Comparison of ENCODE assay signal across 11 cellular contexts in the genomic region with DNA sequence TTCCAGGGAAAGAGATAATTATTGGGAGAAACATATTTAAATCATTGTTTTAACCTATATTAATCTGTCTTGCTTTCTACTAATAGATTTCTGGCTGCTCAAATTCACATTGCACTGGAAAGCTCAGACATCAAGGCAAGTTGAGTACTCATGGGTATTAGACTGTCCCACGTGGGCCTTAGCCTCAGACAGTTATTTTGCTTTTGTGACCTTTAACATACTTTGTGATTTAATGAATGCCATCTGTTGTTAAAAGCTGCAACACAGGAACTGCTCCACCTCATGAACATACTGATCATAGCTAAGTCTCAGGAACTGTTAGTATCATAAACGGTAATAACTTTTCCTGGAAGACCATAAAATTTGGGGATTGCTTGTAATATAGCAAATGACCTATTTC. TPM values are rescaled to one million over a fixed set of nuclear protein-coding genes. Genes with fewer than 3 reads are reported as not detected.
DNase-seq lines count a peak whose midpoint lies in the region; ATAC-seq lines count a peak whose summit lies in the region.
"Had no signal": no experiment of that assay in that cellular context is flagged by ENCODE, and none has a peak within 500 bp of the region (broad histone marks: within the 10 kb centered on the region; RNA-seq: fewer than 3 reads in every experiment).

No MANE protein-coding gene starts in this region.

- peak overlapping the region; percentile 29 for H3K27ac Mint-ChIP-seq in activated T-cell treated with anti-CD3 and anti-CD28 coated beads, Interleukin-2, amount 50 U/mL, for 72 hours
- H3K27ac Mint-ChIP-seq in immature natural killer cell, result no peak overlapping the region

- peaks cover 3 to 18% (median 11%) of the 10 kb centered on the region in 5 donors for H3K36me3 ChIP-seq in subcutaneous abdominal adipose tissue (ENCODE audit: control insufficient read depth in 5 of 5, insufficient read depth in 5 of 5, low read length in 5 of 5)

- no peak overlapping the region for H3K4me3 Mint-ChIP-seq in activated T-cell treated with anti-CD3 and anti-CD28 coated beads, Interleukin-2, amount 50 U/mL, for 72 hours
- H3K4me3 Mint-ChIP-seq in immature natural killer cell, result no peak overlapping the region

- H3K9me3 ChIP-seq in subcutaneous abdominal adipose tissue (ENCODE audit: control insufficient read depth in 5 of 5, low read length in 5 of 5), result no peaks in the 10 kb centered on the region

- H3K27ac ChIP-seq in subcutaneous abdominal adipose tissue (ENCODE audit: low read depth, low read length), result peak overlapping the region; percentile 47

- peaks cover 26% of the 10 kb centered on the region for H3K4me1 Mint-ChIP-seq in activated T-cell treated with anti-CD3 and anti-CD28 coated beads, Interleukin-2, amount 50 U/mL, for 72 hours (ENCODE audit: low read depth)
- peaks cover 0 to 2% of the 10 kb centered on the region in 2 donors for H3K4me1 Mint-ChIP-seq in immature natural killer cell

- intact Hi-C loops in left ventricle myocardium superior (cut with micrococcal nuclease), result no loop called here

- H3K9me3 Mint-ChIP-seq in activated T-cell treated with anti-CD3 and anti-CD28 coated beads, Interleukin-2, amount 50 U/mL, for 72 hours, result no peaks in the 10 kb centered on the region
- no peaks in the 10 kb centered on the region for H3K9me3 Mint-ChIP-seq in immature natural killer cell

- ATAC-seq in activated T-cell treated with anti-CD3 and anti-CD28 coated beads, Interleukin-2, amount 50 U/mL, for 72 hours (replicated peaks in 1 of 2), result no peak
- ATAC-seq in left ventricle myocardium superior, result peak; percentile 83

- peaks cover 19 to 43% of the 10 kb centered on the region in 2 donors for H3K36me3 Mint-ChIP-seq in activated T-cell treated with anti-CD3 and anti-CD28 coated beads, Interleukin-2, amount 50 U/mL, for 72 hours (ENCODE audit: insufficient read depth in 2 of 2)
- H3K36me3 Mint-ChIP-seq in immature natural killer cell, result peaks cover 16 to 30% (median 27%) of the 10 kb centered on the region in 3 donors

- no peaks in the 10 kb centered on the region for H3K27me3 Mint-ChIP-seq in activated T-cell treated with anti-CD3 and anti-CD28 coated beads, Interleukin-2, amount 50 U/mL, for 72 hours (ENCODE audit: low read depth)
- H3K27me3 Mint-ChIP-seq in immature natural killer cell (ENCODE audit: low read depth in 3 of 3), result no peaks in the 10 kb centered on the region

- H3K9ac ChIP-seq in subcutaneous abdominal adipose tissue (ENCODE audit: low read length in 5 of 5), result peak overlapping the region in 1 of 5 donors; percentile 29

- DNase-seq in activated T-cell treated with anti-CD3 and anti-CD28 coated beads, Interleukin-2, amount 50 U/mL, for 72 hours, result no peak
- DNase-seq in activated T-cell treated with anti-CD3 and anti-CD28 coated beads for 4 hours (no peak), astrocyte of the hippocampus (ENCODE audit: low read depth, low spot score) (peak; percentile 35), left ventricle myocardium superior (no peak), NCI-H1105 treated with DMSO at 0.1 percent for 48 hours (lab: John Stamatoyannopoulos, UW) (no peak), immature natural killer cell (no peak), NK-92 (lab: John Stamatoyannopoulos, UW; ENCODE audit: unreplicated experiment) (no peak)
- DNase-seq: 8988T; amygdala; stimulated activated CD4-positive, alpha-beta T cell treated with anti-CD3 and anti-CD28 coated beads, Interleukin-4, amount 100 ng/mL, for 24 hours had no signal

- no peak overlapping the region for H3K4me3 ChIP-seq in subcutaneous abdominal adipose tissue (ENCODE audit: low read depth in 1 of 5, low read length in 5 of 5)

- H3K27me3 ChIP-seq in subcutaneous abdominal adipose tissue (ENCODE audit: control insufficient read depth in 5 of 5, insufficient read depth in 4 of 5, low read length in 5 of 5), result no peaks in the 10 kb centered on the region

- peaks cover 0 to 26% (median 17%) of the 10 kb centered on the region in 5 donors for H3K4me1 ChIP-seq in subcutaneous abdominal adipose tissue (ENCODE audit: control insufficient read depth in 5 of 5, insufficient read depth in 5 of 5, low read length in 5 of 5)

RNA-seq across cellular contexts. Expression of a gene that starts 2.7 kb away (rescaled TPM):
- total RNA-seq in activated T-cell treated with anti-CD3 and anti-CD28 coated beads, Interleukin-2, amount 50 U/mL, for 72 hours, result under 1 TPM; 0.19 to 0.29 TPM
- total RNA-seq in left ventricle myocardium superior, result not detected
- polyA plus RNA-seq in immature natural killer cell, result not detected

RNA-seq across cellular contexts. Expression of a gene that starts 36.5 kb away (rescaled TPM):
- 100 to 1,000 TPM; 237 to 257 TPM for total RNA-seq in activated T-cell treated with anti-CD3 and anti-CD28 coated beads, Interleukin-2, amount 50 U/mL, for 72 hours
- 4.1 TPM for total RNA-seq in left ventricle myocardium superior
- 10 to 100 TPM; 10.6 to 18.0 (median 17.0) TPM for polyA plus RNA-seq in immature natural killer cell

Comparison
In these comparisons a context has a peak if more than half of its experiments do, and no peak if none do; other contexts are left out.
1. RNA of a gene that starts 36.5 kb away (total RNA-seq): 237 to 257 TPM in activated T-cell treated with anti-CD3 and anti-CD28 coated beads, Interleukin-2, amount 50 U/mL, for 72 hours; 4.1 TPM in left ventricle myocardium superior (single experiment); every median in the first group is over 10 times any median in the second.